ENCODE assay signal across 8 cellular contexts in genomic region chr22:41544671-41545476, GRCh38. TPM values are rescaled to one million over a fixed set of nuclear protein-coding genes. Genes with fewer than 3 reads are reported as not detected.
A peak's percentile ranks its signal among the peaks of the same experiment; 100 is the strongest.
DNase-seq lines count a peak whose midpoint lies in the region; ATAC-seq, FAIRE-seq and TF ChIP-seq lines count a peak whose summit lies in the region.

No MANE protein-coding gene starts in this region.

- no peak for DNase-seq in CD4-positive, CD25-positive, alpha-beta regulatory T cell
- no peak for DNase-seq in breast epithelium (ENCODE audit: low spot score in 2 of 2)
- no peak for DNase-seq in natural killer cell
- DNase-seq in RCC 7860 (ENCODE audit: low spot score) = no peak
- DNase-seq in cortex of kidney (lab: John Stamatoyannopoulos, UW) = no peak
- DNase-seq in stimulated activated CD4-positive, alpha-beta T cell treated with anti-CD3 and anti-CD28 coated beads, Interleukin-2, amount 100 ng/mL, for 48 hours = no peak

- peaks cover 0 to 51% (median 27%) of the 10 kb centered on the region in 4 donors for H3K4me1 Mint-ChIP-seq in CD4-positive, CD25-positive, alpha-beta regulatory T cell
- H3K4me1 Mint-ChIP-seq in natural killer cell = peaks cover 26 to 36% of the 10 kb centered on the region in 2 donors

- peak overlapping the region; percentile 82 for H3K4me3 ChIP-seq in CD4-positive, CD25-positive, alpha-beta regulatory T cell (ENCODE audit: low read depth, low read length)
- H3K4me3 ChIP-seq in HUES48 (ENCODE audit: low read depth, low read length) (peak overlapping the region; percentile 84), breast epithelium (peak overlapping the region; percentile 78 to 82 (median 80))

- peaks cover 6% of the 10 kb centered on the region for H3K27me3 Mint-ChIP-seq in CD4-positive, CD25-positive, alpha-beta regulatory T cell
- peaks cover 0 to 3% of the 10 kb centered on the region in 2 donors for H3K27me3 Mint-ChIP-seq in natural killer cell (ENCODE audit: low read depth in 2 of 2)

- no peaks in the 10 kb centered on the region for H3K9me3 Mint-ChIP-seq in CD4-positive, CD25-positive, alpha-beta regulatory T cell
- H3K9me3 Mint-ChIP-seq in natural killer cell = no peaks in the 10 kb centered on the region

- H3K9ac ChIP-seq in HUES48 (ENCODE audit: low read depth, low read length) = no peak overlapping the region

- intact Hi-C loops in breast epithelium (cut with DNase I; ENCODE audit: low total_unique reads) = no loop called here
- intact Hi-C loops in natural killer cell (cut with micrococcal nuclease) = loop anchor here (1.0 kb wide), 1 partner anchor 76 kb away; the partner anchor contains the start of genes DESI1 and XRCC6

- no peak for TF ChIP-seq POLR2A in breast epithelium (IDR thresholded peaks at IDR 0.05)

- H3K36me3 Mint-ChIP-seq in CD4-positive, CD25-positive, alpha-beta regulatory T cell = no peaks in the 10 kb centered on the region
- H3K36me3 Mint-ChIP-seq in natural killer cell = no peaks in the 10 kb centered on the region

- no peak for FAIRE-seq in RCC 7860 (lab: Jason Lieb, UNC)

- no peaks in the 10 kb centered on the region for H3K9me3 ChIP-seq in CD4-positive, CD25-positive, alpha-beta regulatory T cell (ENCODE audit: control insufficient read depth in 2 of 2, low read length in 2 of 2)
- no peaks in the 10 kb centered on the region for H3K9me3 ChIP-seq in HUES48 (ENCODE audit: control insufficient read depth, insufficient read depth, low read length)
- no peaks in the 10 kb centered on the region for H3K9me3 ChIP-seq in breast epithelium

- peaks cover 3% of the 10 kb centered on the region for H3K36me3 ChIP-seq in CD4-positive, CD25-positive, alpha-beta regulatory T cell (ENCODE audit: control insufficient read depth, insufficient read depth, low read length)
- H3K36me3 ChIP-seq in HUES48 (ENCODE audit: control insufficient read depth, insufficient read depth, low read length) = peaks cover 8% of the 10 kb centered on the region
- H3K36me3 ChIP-seq in breast epithelium = no peaks in the 10 kb centered on the region

- no peaks in the 10 kb centered on the region for H3K27me3 ChIP-seq in CD4-positive, CD25-positive, alpha-beta regulatory T cell (ENCODE audit: control insufficient read depth, insufficient read depth, low read length)
- H3K27me3 ChIP-seq in HUES48 (ENCODE audit: control insufficient read depth, insufficient read depth, low read length) = no peaks in the 10 kb centered on the region
- H3K27me3 ChIP-seq in breast epithelium = no peaks in the 10 kb centered on the region

- peak overlapping the region; percentile 70 for H3K27ac ChIP-seq in CD4-positive, CD25-positive, alpha-beta regulatory T cell (ENCODE audit: insufficient read depth, low read length, poor library complexity, severe bottlenecking)
- no peak overlapping the region for H3K27ac ChIP-seq in HUES48 (ENCODE audit: low read depth, low read length)
- H3K27ac ChIP-seq in breast epithelium = peak overlapping the region; percentile 34 to 79

- H3K27ac Mint-ChIP-seq in CD4-positive, CD25-positive, alpha-beta regulatory T cell = peak overlapping the region; percentile 88 to 97 (median 94)
- H3K27ac Mint-ChIP-seq in natural killer cell = peak overlapping the region; percentile 93 to 98

- H3K4me3 Mint-ChIP-seq in CD4-positive, CD25-positive, alpha-beta regulatory T cell = peak overlapping the region; percentile 95 to 99 (median 97)
- H3K4me3 Mint-ChIP-seq in natural killer cell = peak overlapping the region; percentile 96

- no peak for ATAC-seq in CD4-positive, CD25-positive, alpha-beta regulatory T cell (ENCODE audit: low read depth in 2 of 2)
- peak in 1 of 3 donors; percentile 3 for ATAC-seq in natural killer cell
- ATAC-seq in HG03469 (IDR thresholded peaks at IDR 0.05; ENCODE audit: unreplicated experiment) = no peak

- H3K4me1 ChIP-seq in CD4-positive, CD25-positive, alpha-beta regulatory T cell (ENCODE audit: control insufficient read depth, insufficient read depth, low read length, poor library complexity, severe bottlenecking) = peaks cover 13% of the 10 kb centered on the region
- peaks cover 7% of the 10 kb centered on the region for H3K4me1 ChIP-seq in HUES48 (ENCODE audit: control insufficient read depth, insufficient read depth, low read length)
- H3K4me1 ChIP-seq in breast epithelium = peaks cover 0 to 12% of the 10 kb centered on the region in 2 donors

- TF ChIP-seq CTCF in breast epithelium (IDR thresholded peaks at IDR 0.05) = no peak
- no peak for TF ChIP-seq CTCF in natural killer cell (IDR thresholded peaks at IDR 0.05)

RNA-seq across cellular contexts. Expression of gene POLR3H, which starts 0.6 kb away (rescaled TPM):
- total RNA-seq in CD4-positive, CD25-positive, alpha-beta regulatory T cell = 15.2 TPM
- 10 to 100 TPM; 12.1 to 21.3 (median 16.9) TPM for polyA plus RNA-seq in CD4-positive, CD25-positive, alpha-beta regulatory T cell
- total RNA-seq in breast epithelium = 10 to 100 TPM; 18.2 to 26.5 (median 20.2) TPM
- total RNA-seq in natural killer cell = 10 to 100 TPM; 13.1 to 18.8 (median 16.2) TPM

RNA-seq across cellular contexts. Expression of gene CSDC2, which starts 15.9 kb away (rescaled TPM):
- total RNA-seq in CD4-positive, CD25-positive, alpha-beta regulatory T cell = not detected
- not detected for polyA plus RNA-seq in CD4-positive, CD25-positive, alpha-beta regulatory T cell
- total RNA-seq in breast epithelium (1 to 10 TPM in 2 of 3 donors, not detected in 1; 1.6 to 1.9 TPM), natural killer cell (not detected)

RNA-seq across cellular contexts. Expression of gene PMM1, which starts 44.8 kb away (rescaled TPM):
- total RNA-seq in CD4-positive, CD25-positive, alpha-beta regulatory T cell = 37.4 TPM
- 10 to 100 TPM; 41.8 to 56.0 (median 49.3) TPM for polyA plus RNA-seq in CD4-positive, CD25-positive, alpha-beta regulatory T cell
- total RNA-seq in breast epithelium = 10 to 100 TPM; 42.7 to 74.1 (median 48.5) TPM
- 10 to 100 TPM; 13.1 to 20.4 (median 16.4) TPM for total RNA-seq in natural killer cell
